8 cellular contexts compared by ENCODE assay signal in genomic region chr6:79076881-79077641, GRCh38. TPM values are rescaled to one million over a fixed set of nuclear protein-coding genes. Genes with fewer than 3 reads are reported as not detected.
DNase-seq lines count a peak whose midpoint lies in the region; ATAC-seq, FAIRE-seq and TF ChIP-seq lines count a peak whose summit lies in the region.

No MANE protein-coding gene starts in this region.

- TF ChIP-seq EP300 in tibial nerve (IDR thresholded peaks at IDR 0.05) = peak in 1 of 2 donors; percentile 80

- no peak overlapping the region for H2AFZ ChIP-seq in SU-DHL-6 (ENCODE audit: low read depth, low read length, severe bottlenecking)
- no peak overlapping the region for H2AFZ ChIP-seq in trophoblast cell (ENCODE audit: insufficient read depth, low read length, poor library complexity)

- H3K4me1 Mint-ChIP-seq in activated naive CD8-positive, alpha-beta T cell treated with anti-CD3 and anti-CD28 coated beads, Interleukin-2, amount 50 U/mL, for 24 hours = peaks cover 55% of the 10 kb centered on the region

- H2BK120ac ChIP-seq in trophoblast cell (ENCODE audit: insufficient read depth, low read length, poor library complexity) = no peak overlapping the region

- H3K79me1 ChIP-seq in trophoblast cell (ENCODE audit: low read length) = peaks cover 9% of the 10 kb centered on the region

- H4K20me1 ChIP-seq in SU-DHL-6 (ENCODE audit: low read depth, low read length) = peaks cover 20% of the 10 kb centered on the region

- H3K79me2 ChIP-seq in SU-DHL-6 (ENCODE audit: insufficient read depth, low read length) (peaks cover 51% of the 10 kb centered on the region), trophoblast cell (ENCODE audit: control insufficient read depth, insufficient read depth, low read length, poor library complexity) (peaks cover 8% of the 10 kb centered on the region)

- H3K36me3 Mint-ChIP-seq in activated naive CD8-positive, alpha-beta T cell treated with anti-CD3 and anti-CD28 coated beads, Interleukin-2, amount 50 U/mL, for 24 hours (ENCODE audit: low read depth) = peaks cover 17% of the 10 kb centered on the region

- peaks cover 7% of the 10 kb centered on the region for H3K27me3 Mint-ChIP-seq in activated naive CD8-positive, alpha-beta T cell treated with anti-CD3 and anti-CD28 coated beads, Interleukin-2, amount 50 U/mL, for 24 hours

- H3K9ac ChIP-seq in SU-DHL-6 (ENCODE audit: low read length) (peak overlapping the region; percentile 62), trophoblast cell (ENCODE audit: low read length) (peak overlapping the region; percentile 80)

- peak overlapping the region; percentile 32 for H4K91ac ChIP-seq in trophoblast cell (ENCODE audit: low read depth, low read length)

- H3K4me3 Mint-ChIP-seq in activated naive CD8-positive, alpha-beta T cell treated with anti-CD3 and anti-CD28 coated beads, Interleukin-2, amount 50 U/mL, for 24 hours = peak overlapping the region; percentile 88

- no peak overlapping the region for H2BK5ac ChIP-seq in trophoblast cell (ENCODE audit: low read depth, low read length, poor library complexity)

- H3K14ac ChIP-seq in trophoblast cell (ENCODE audit: low read length) = peak overlapping the region; percentile 31

- ATAC-seq in HG02763 (IDR thresholded peaks at IDR 0.05; ENCODE audit: unreplicated experiment) = peak; percentile 53
- ATAC-seq in activated naive CD8-positive, alpha-beta T cell treated with anti-CD3 and anti-CD28 coated beads, Interleukin-2, amount 50 U/mL, for 24 hours = peak; percentile 81

- peak overlapping the region; percentile 87 for H3K27ac Mint-ChIP-seq in activated naive CD8-positive, alpha-beta T cell treated with anti-CD3 and anti-CD28 coated beads, Interleukin-2, amount 50 U/mL, for 24 hours

- intact Hi-C loops in cardiac septum (cut with DNase I) = no loop called here

- TF ChIP-seq POLR2A in GM12891 (IDR thresholded peaks at IDR 0.05; ENCODE audit: low read depth, low read length) (0 out of 2 replicates have a peak, but pooled peaks have one; percentile 53), tibial nerve (IDR thresholded peaks at IDR 0.05) (peak; percentile 51 to 59)

- H3K4me3 ChIP-seq in SU-DHL-6 (ENCODE audit: insufficient read depth, low read length, poor library complexity, severe bottlenecking) = peak overlapping the region; percentile 92
- peak overlapping the region; percentile 86 for H3K4me3 ChIP-seq in trophoblast cell (ENCODE audit: low read depth, low read length)
- H3K4me3 ChIP-seq in tibial nerve = peak overlapping the region; percentile 57 to 83 (median 75)

- no CpG with 5 or more reads among the region's 78 CpGs for WGBS in trophoblast cell (ENCODE audit: extremely low coverage, insufficient coverage, insufficient read length)
- 1 to 2% methylated on average over 46 to 69 of the region's 78 CpGs for WGBS in tibial nerve, 2 donors

- peak; percentile 89 for FAIRE-seq in GM12891 (lab: Jason Lieb, UNC)

- H3K27ac ChIP-seq in SU-DHL-6 (ENCODE audit: low read depth, low read length) = peak overlapping the region; percentile 86
- H3K27ac ChIP-seq in trophoblast cell (ENCODE audit: low read depth, low read length) = peak overlapping the region; percentile 96
- H3K27ac ChIP-seq in tibial nerve = peak overlapping the region; percentile 96 to 100 (median 99)

- no peaks in the 10 kb centered on the region for H3K9me3 ChIP-seq in SU-DHL-6 (ENCODE audit: insufficient read depth, low read length)
- no peaks in the 10 kb centered on the region for H3K9me3 ChIP-seq in trophoblast cell (ENCODE audit: insufficient read depth, low read depth, low read length)
- no peaks in the 10 kb centered on the region for H3K9me3 ChIP-seq in tibial nerve

- DNase-seq in GM12891 (ENCODE audit: insufficient read length, low spot score) (peak; percentile 47), NCI-H1417 (lab: John Stamatoyannopoulos, UW) (peak; percentile 90 to 93 (median 90)), cardiac septum (ENCODE audit: low spot score) (peak; percentile 96), trophoblast cell (peak; percentile 88 to 96), tibial nerve (ENCODE audit: low spot score in 2 of 2) (peak; percentile 81 to 84)
- DNase-seq in activated naive CD8-positive, alpha-beta T cell treated with anti-CD3 and anti-CD28 coated beads, Interleukin-2, amount 50 U/mL, for 24 hours = peak; percentile 87

- H3K18ac ChIP-seq in trophoblast cell (ENCODE audit: low read length) = no peak overlapping the region

- H4K12ac ChIP-seq in trophoblast cell (ENCODE audit: low read depth, low read length) = no peak overlapping the region

- peaks cover 2% of the 10 kb centered on the region; the same call in 1 of the 2 replicates for H3F3A ChIP-seq in SU-DHL-6 (ENCODE audit: insufficient read depth)

- no peak overlapping the region for H3K23ac ChIP-seq in trophoblast cell (ENCODE audit: low read length)

- H3K9me2 ChIP-seq in SU-DHL-6 (replicated peaks; ENCODE audit: insufficient read depth, low read length) = no peaks in the 10 kb centered on the region

- peak overlapping the region; percentile 88 for H3K4me2 ChIP-seq in SU-DHL-6 (ENCODE audit: low read depth, low read length, poor library complexity, severe bottlenecking)
- H3K4me2 ChIP-seq in trophoblast cell (ENCODE audit: low read length) = peak overlapping the region; percentile 72

- no peak overlapping the region for H2BK12ac ChIP-seq in trophoblast cell (ENCODE audit: low read length)

- H3K36me3 ChIP-seq in SU-DHL-6 (ENCODE audit: low read length) = peaks cover 28% of the 10 kb centered on the region
- H3K36me3 ChIP-seq in trophoblast cell (ENCODE audit: control insufficient read depth in 1 of 2, insufficient read depth in 2 of 2, low read length in 2 of 2) = no peaks in the 10 kb centered on the region
- H3K36me3 ChIP-seq in tibial nerve = no peaks in the 10 kb centered on the region

- H3K9me3 Mint-ChIP-seq in activated naive CD8-positive, alpha-beta T cell treated with anti-CD3 and anti-CD28 coated beads, Interleukin-2, amount 50 U/mL, for 24 hours = no peaks in the 10 kb centered on the region

- H3K4ac ChIP-seq in trophoblast cell (ENCODE audit: low read depth, low read length) = peak overlapping the region; percentile 56

- no peaks in the 10 kb centered on the region for H3K27me3 ChIP-seq in SU-DHL-6 (ENCODE audit: low read length)
- no peaks in the 10 kb centered on the region for H3K27me3 ChIP-seq in trophoblast cell (ENCODE audit: insufficient read depth, low read length)
- no peaks in the 10 kb centered on the region for H3K27me3 ChIP-seq in tibial nerve

- no peaks in the 10 kb centered on the region for H3K4me1 ChIP-seq in trophoblast cell (ENCODE audit: control insufficient read depth in 1 of 2, insufficient read depth in 2 of 2, low read length in 2 of 2)
- peaks cover 0 to 55% (median 21%) of the 10 kb centered on the region in 4 donors for H3K4me1 ChIP-seq in tibial nerve

- TF ChIP-seq CTCF in SU-DHL-6 (IDR thresholded peaks at IDR 0.05; ENCODE audit: insufficient read depth, low read length, poor library complexity, severe bottlenecking) = no peak
- TF ChIP-seq CTCF in tibial nerve (IDR thresholded peaks at IDR 0.05) = peak in 1 of 5 experiments; percentile 33

- H2AK5ac ChIP-seq in trophoblast cell (ENCODE audit: low read length) = no peak overlapping the region

- H4K8ac ChIP-seq in trophoblast cell (ENCODE audit: low read depth, low read length) = peak overlapping the region; percentile 46

TF ChIP-seq in GM12891, 5 proteins besides CTCF, POLR2A, EP300 and RAD21:
- TF ChIP-seq SPI1 (IDR thresholded peaks at IDR 0.05; ENCODE audit: low read depth, low read length) (no peak), TAF1 (IDR thresholded peaks at IDR 0.05; ENCODE audit: low read depth, low read length) (peak; percentile 60; the same call in 1 of the 2 replicates), PAX5 (IDR thresholded peaks at IDR 0.05; ENCODE audit: insufficient read depth, low read length, severe bottlenecking) (no peak), POLR2AphosphoS5 (IDR thresholded peaks at IDR 0.05; ENCODE audit: low read depth, low read length) (no peak; the same call in 1 of the 2 replicates), POU2F2 (IDR thresholded peaks at IDR 0.05; ENCODE audit: low read depth, low read length) (peak; percentile 60; the same call in 1 of the 2 replicates)

RNA-seq across cellular contexts. Expression of gene PHIP, which starts 1.0 kb away (rescaled TPM):
- 8.2 TPM for polyA plus RNA-seq in GM12891 (2012; ENCODE audit: low read depth, missing spikeins)
- 16.8 TPM for total RNA-seq in cardiac septum
- 16.6 and 17.6 TPM in 2 replicates for polyA plus RNA-seq in trophoblast cell (2013)
- total RNA-seq in tibial nerve = 10 to 100 TPM; 32.2 to 41.0 (median 36.8) TPM

Comparison
In these comparisons a context has a peak if more than half of its experiments do, and no peak if none do; other contexts are left out.
1. Peak in every context shown above with its lines: DNase-seq, ATAC-seq, H3K4me3 ChIP-seq and H3K27ac ChIP-seq.